Comparison of ENCODE assay signal across 8 cellular contexts in the genomic region with DNA sequence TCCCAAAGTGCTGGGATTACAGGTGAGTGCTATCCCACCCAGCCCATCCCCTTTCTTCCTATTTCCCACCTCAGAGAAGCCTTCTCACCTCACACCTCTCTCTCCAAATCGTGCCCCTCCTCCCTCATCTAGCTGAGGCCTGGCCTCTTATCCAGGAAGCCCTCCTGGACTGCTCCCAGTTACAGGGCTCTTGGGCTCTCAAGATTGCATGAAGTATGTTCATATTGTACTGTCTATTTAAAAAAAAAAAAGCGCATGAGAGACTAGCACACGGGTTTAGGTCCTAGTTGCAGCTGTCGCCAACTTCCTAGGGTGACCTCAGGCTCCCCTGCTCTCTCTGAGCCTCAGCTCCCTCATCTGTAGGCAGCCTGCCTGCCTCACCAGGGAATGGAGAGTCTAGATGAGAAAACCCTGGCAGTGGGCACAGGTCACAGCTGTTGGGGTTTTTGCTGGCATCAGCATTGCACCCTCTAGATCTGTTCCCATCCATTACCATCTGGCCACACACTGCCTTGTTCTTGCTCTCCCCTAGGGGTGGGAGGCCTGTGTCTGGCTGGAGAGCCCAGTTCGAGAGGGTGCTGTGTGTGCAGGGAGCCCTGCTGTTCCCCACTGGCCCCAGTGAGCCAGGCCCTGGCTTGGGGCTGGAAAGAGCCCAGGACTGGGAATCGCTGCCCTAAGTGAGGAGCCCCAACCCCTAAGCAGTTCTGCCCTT. TPM values are rescaled to one million over a fixed set of nuclear protein-coding genes. Genes with fewer than 3 reads are reported as not detected.
DNase-seq lines count a peak whose midpoint lies in the region; ATAC-seq and TF ChIP-seq lines count a peak whose summit lies in the region.

No MANE protein-coding gene starts in this region.

- ATAC-seq in GM18861 (IDR thresholded peaks at IDR 0.05; ENCODE audit: unreplicated experiment) (no peak), GM21529 (IDR thresholded peaks at IDR 0.05; ENCODE audit: unreplicated experiment) (no peak)

- no peaks in the 10 kb centered on the region for H3K36me3 Mint-ChIP-seq in activated naive CD4-positive, alpha-beta T cell treated with anti-CD3 and anti-CD28 coated beads, Interleukin-2, amount 10 ng/mL, durations not matched to agents 7 days and 5 days

- H3K27ac ChIP-seq in right atrium auricular region (peak overlapping the region; percentile 61 to 65), smooth muscle cell (ENCODE audit: low read depth) (no peak overlapping the region)

- peak overlapping the region; percentile 83 for H3K4me2 ChIP-seq in smooth muscle cell

- DNase-seq in GM10266 (ENCODE audit: extremely low spot score) (peak; percentile 44), NT2/D1 (ENCODE audit: low read depth, low spot score) (no peak), right atrium auricular region (ENCODE audit: low spot score) (no peak), smooth muscle cell (lab: John Stamatoyannopoulos, UW; ENCODE audit: unreplicated experiment) (no peak)
- DNase-seq in activated naive CD4-positive, alpha-beta T cell treated with anti-CD3 and anti-CD28 coated beads, Interleukin-2, amount 10 ng/mL, durations not matched to agents 7 days and 5 days = no peak
- DNase-seq in activated naive CD4-positive, alpha-beta T cell treated with anti-CD3 and anti-CD28 coated beads, Interleukin-2, amount 50 U/mL, for 16 hours = no peak

- CTCF ChIA-PET in activated naive CD4-positive, alpha-beta T cell treated with anti-CD3 and anti-CD28 coated beads, Interleukin-2, amount 10 ng/mL, durations not matched to agents 7 days and 5 days (lab: Charles Lee) = no interaction called here

- peaks cover 71% of the 10 kb centered on the region for H3K27me3 Mint-ChIP-seq in activated naive CD4-positive, alpha-beta T cell treated with anti-CD3 and anti-CD28 coated beads, Interleukin-2, amount 10 ng/mL, durations not matched to agents 7 days and 5 days

- no peaks in the 10 kb centered on the region for H3K9me3 ChIP-seq in NT2/D1 (ENCODE audit: insufficient read depth, low read length)
- no peaks in the 10 kb centered on the region for H3K9me3 ChIP-seq in right atrium auricular region
- H3K9me3 ChIP-seq in smooth muscle cell (replicated peaks; ENCODE audit: low read depth) = no peaks in the 10 kb centered on the region

- no peak overlapping the region for H3K27ac Mint-ChIP-seq in activated naive CD4-positive, alpha-beta T cell treated with anti-CD3 and anti-CD28 coated beads, Interleukin-2, amount 10 ng/mL, durations not matched to agents 7 days and 5 days

- H3K4me3 ChIP-seq in NT2/D1 (ENCODE audit: insufficient read length, low read depth) (peak overlapping the region; percentile 25), right atrium auricular region (no peak overlapping the region), smooth muscle cell (no peak overlapping the region)

- no peaks in the 10 kb centered on the region for H3K9me3 Mint-ChIP-seq in activated naive CD4-positive, alpha-beta T cell treated with anti-CD3 and anti-CD28 coated beads, Interleukin-2, amount 10 ng/mL, durations not matched to agents 7 days and 5 days

- 75% methylated on average over 6 of the region's 6 CpGs for WGBS in smooth muscle cell (ENCODE audit: low lambda C conversion rate)

- H3K9ac ChIP-seq in NT2/D1 (ENCODE audit: insufficient read length, low read depth) = peak overlapping the region; percentile 61
- H3K9ac ChIP-seq in smooth muscle cell (ENCODE audit: low read depth) = no peak overlapping the region

- peaks cover 16% of the 10 kb centered on the region for H3K4me1 ChIP-seq in NT2/D1 (ENCODE audit: insufficient read depth, insufficient read length)
- peaks cover 0 to 50% of the 10 kb centered on the region in 2 donors for H3K4me1 ChIP-seq in right atrium auricular region
- peaks cover 48% of the 10 kb centered on the region for H3K4me1 ChIP-seq in smooth muscle cell (ENCODE audit: low read depth)

- no peaks in the 10 kb centered on the region for H4K20me1 ChIP-seq in smooth muscle cell (ENCODE audit: low read depth)

- no peak overlapping the region for H3K4me3 Mint-ChIP-seq in activated naive CD4-positive, alpha-beta T cell treated with anti-CD3 and anti-CD28 coated beads, Interleukin-2, amount 10 ng/mL, durations not matched to agents 7 days and 5 days

- H3K27me3 ChIP-seq in NT2/D1 (ENCODE audit: insufficient read depth, insufficient read length) (peaks cover 32% of the 10 kb centered on the region), right atrium auricular region (no peaks in the 10 kb centered on the region), smooth muscle cell (ENCODE audit: low read depth) (no peaks in the 10 kb centered on the region)

- no peak for TF ChIP-seq CTCF in GM10266 (IDR thresholded peaks at IDR 0.05; ENCODE audit: control insufficient read depth, insufficient read depth, low read depth, missing control alignments)
- TF ChIP-seq CTCF in right atrium auricular region (IDR thresholded peaks at IDR 0.05) = no peak
- TF ChIP-seq CTCF in smooth muscle cell (IDR thresholded peaks at IDR 0.05; ENCODE audit: borderline replicate concordance, insufficient read depth, poor library complexity, severe bottlenecking) = no peak

- peaks cover 26% of the 10 kb centered on the region for H3F3A ChIP-seq in smooth muscle cell (ENCODE audit: low read depth)

- peak overlapping the region; percentile 28 for H2AFZ ChIP-seq in smooth muscle cell (ENCODE audit: low read depth)

- peaks cover 17% of the 10 kb centered on the region for H3K4me1 Mint-ChIP-seq in activated naive CD4-positive, alpha-beta T cell treated with anti-CD3 and anti-CD28 coated beads, Interleukin-2, amount 10 ng/mL, durations not matched to agents 7 days and 5 days

- H3K36me3 ChIP-seq in NT2/D1 (ENCODE audit: insufficient read depth, insufficient read length, low read length) = no peaks in the 10 kb centered on the region
- H3K36me3 ChIP-seq in right atrium auricular region = no peaks in the 10 kb centered on the region
- no peaks in the 10 kb centered on the region for H3K36me3 ChIP-seq in smooth muscle cell (ENCODE audit: low read depth)

- H3K79me2 ChIP-seq in smooth muscle cell (ENCODE audit: low read depth) = no peaks in the 10 kb centered on the region

RNA-seq across cellular contexts. Expression of a gene that starts 24.2 kb away (rescaled TPM):
- total RNA-seq in right atrium auricular region (10 to 100 TPM in 1 of 2 donors, 1 to 10 TPM in 1; 5.9 to 16.4 TPM), smooth muscle cell (7.6 and 8.4 TPM in 2 replicates)
- 9.3 and 9.7 TPM in 2 replicates for polyA plus RNA-seq in smooth muscle cell
